Comparison of ENCODE assay signal across 14 cellular contexts in genomic region chr12:85558684-85559083, GRCh38.
"Had no signal": no experiment of that assay in that cellular context is flagged by ENCODE, and none has a peak within 500 bp of the region (broad histone marks: within the 10 kb centered on the region; RNA-seq: fewer than 3 reads in every experiment).

No MANE protein-coding gene starts in this region.

- H3K27ac ChIP-seq: colonic mucosa, gastrocnemius medialis, heart right ventricle, pancreas had no signal

- H3K4me1 ChIP-seq: colonic mucosa, gastrocnemius medialis, heart right ventricle, pancreas had no signal

- H3K4me3 ChIP-seq: colonic mucosa, gastrocnemius medialis, heart right ventricle, mucosa of descending colon, pancreas, smooth muscle cell had no signal

- H3K27me3 ChIP-seq: colonic mucosa, gastrocnemius medialis, heart right ventricle, pancreas had no signal

- H3K4me2 ChIP-seq: smooth muscle cell had no signal

- H3K36me3 ChIP-seq: colonic mucosa, gastrocnemius medialis, heart right ventricle, pancreas had no signal

- ATAC-seq: gastrocnemius medialis; heart right ventricle; naive thymus-derived CD8-positive, alpha-beta T cell; pancreas; right cardiac atrium had no signal

- DNase-seq: colonic mucosa; dermis blood vessel endothelial cell; gastrocnemius medialis; heart right ventricle; hypothalamus; kidney glomerular epithelial cell; mucosa of descending colon; naive thymus-derived CD8-positive, alpha-beta T cell; pancreas; right cardiac atrium; stimulated activated CD4-positive, alpha-beta T cell treated with anti-CD3 and anti-CD28 coated beads, Interleukin-2, amount 100 ng/mL, for 48 hours; stimulated activated naive CD4-positive, alpha-beta T cell treated with Interleukin-2 at 50 U/mL for 16 hours; trophoblast cell had no signal

- H3K9me3 ChIP-seq: colonic mucosa, gastrocnemius medialis, heart right ventricle, mucosa of descending colon, pancreas had no signal
